ENCODE assay signal across 22 cellular contexts in genomic region chr2:73218298-73218697, GRCh38. TPM values are rescaled to one million over a fixed set of nuclear protein-coding genes. Genes with fewer than 3 reads are reported as not detected.
A peak's percentile ranks its signal among the peaks of the same experiment; 100 is the strongest.
DNase-seq lines count a peak whose midpoint lies in the region; ATAC-seq and TF ChIP-seq lines count a peak whose summit lies in the region.
"Had no signal": no experiment of that assay in that cellular context is flagged by ENCODE, and none has a peak within 500 bp of the region (broad histone marks: within the 10 kb centered on the region; RNA-seq: fewer than 3 reads in every experiment).

No MANE protein-coding gene starts in this region.

- TF ChIP-seq POLR2A in gastrocnemius medialis (IDR thresholded peaks at IDR 0.05): no peak

- peaks cover 0 to 23% of the 10 kb centered on the region in 2 donors for H3K36me3 ChIP-seq in gastrocnemius medialis

- DNase-seq in activated effector memory CD4-positive, alpha-beta T cell treated with anti-CD3 and anti-CD28 coated beads, Interleukin-2, amount 50 U/mL, for 16 hours: peak; percentile 8
- DNase-seq in activated effector memory CD4-positive, alpha-beta T cell treated with Interleukin-2 at 50 U/mL for 16 hours: no peak
- peak; percentile 50 for DNase-seq in fibroblast of peridontal ligament (ENCODE audit: extremely low read depth)
- peak; percentile 33 to 58 for DNase-seq in gastrocnemius medialis
- no peak for DNase-seq in GM10248 (ENCODE audit: extremely low spot score)
- DNase-seq: activated B cell treated with CpG ODN at 0.5 μM for 24 hours; activated CD8-positive, alpha-beta memory T cell treated with anti-CD3 and anti-CD28 coated beads for 24 hours; DMS53; endodermal cell; HCEC 1CT; NCI-H446; NK-92 treated with Interleukin-12 subunit alpha and Interleukin-12 subunit beta, amount 100 ng/mL, for 24 hours; stimulated activated CD4-positive, alpha-beta T cell treated with anti-CD3 and anti-CD28 coated beads, Interleukin-1b, Interleukin-23, amount 100 ng/mL, for 48 hours had no signal

- H3K4me1 ChIP-seq in gastrocnemius medialis: peaks cover 12 to 23% of the 10 kb centered on the region in 2 donors

- in situ Hi-C loops in gastrocnemius medialis (cut with MboI; ENCODE audit: low sequenced_read_pairs in 4 of 4): no loop called here

- TF ChIP-seq CTCF in gastrocnemius medialis (IDR thresholded peaks at IDR 0.05 in 4 of 5, conservative IDR thresholded peaks at IDR 0.05 in 1 of 5): no peak
- TF ChIP-seq CTCF in GM10248 (IDR thresholded peaks at IDR 0.05; ENCODE audit: control extremely low read depth, extremely low read depth, low read depth, missing control alignments): no peak

- H3K27me3 ChIP-seq in gastrocnemius medialis: no peaks in the 10 kb centered on the region

- H3K9me3 ChIP-seq in gastrocnemius medialis: no peaks in the 10 kb centered on the region

- intact Hi-C loops in gastrocnemius medialis (cut with DNase I; ENCODE audit: low total_unique reads): no loop called here

- POLR2A ChIA-PET in GM10248 (lab: Yijun Ruan, JAX): interaction anchor here (2.0 kb wide), 1 partner anchor 15 kb away, joined by 6 read pairs; the partner anchor contains the start of genes CCT7 and PRADC1

- H3K4me3 ChIP-seq in gastrocnemius medialis: no peak overlapping the region

- ATAC-seq in SK-N-SH treated with all-trans-retinoic acid at 6 μM for 48 hours (peak; percentile 68), gastrocnemius medialis (peak; percentile 83 to 89), GM18519 (IDR thresholded peaks at IDR 0.05; ENCODE audit: low FRiP score, unreplicated experiment) (no peak), GM18858 (IDR thresholded peaks at IDR 0.05; ENCODE audit: unreplicated experiment) (no peak)
- ATAC-seq: activated T-helper 17 cell treated with anti-CD3 and anti-CD28 coated beads, Interleukin-2, amount 50 U/mL, for 72 hours; natural killer cell treated with Interleukin-12 subunit alpha and Interleukin-12 subunit beta and Interleukin-15 and Interleukin-18, amount 100 ng/mL, for 72 hours had no signal

- peak overlapping the region; percentile 14 to 68 (median 48) for H3K27ac ChIP-seq in gastrocnemius medialis

- CTCF ChIA-PET in GM10248 (lab: Yijun Ruan, JAX): interaction anchor here (0.7 to 5.6 kb wide), 6 partner anchors 10 to 133 kb away, joined by 3 to 31 read pairs (median 4); partner anchors contain the start of gene PRADC1

TF ChIP-seq in SK-N-SH treated with all-trans-retinoic acid at 6 μM for 48 hours, 23 proteins besides CTCF, POLR2A, EP300 and RAD21:
- TF ChIP-seq TCF4 (CRISPR knock-in tag; IDR thresholded peaks at IDR 0.05; ENCODE audit: borderline replicate concordance) (no peak), TSHZ2 (CRISPR knock-in tag; IDR thresholded peaks at IDR 0.05) (no peak), ZC3H10 (CRISPR knock-in tag; IDR thresholded peaks at IDR 0.05) (no peak), ISL1 (CRISPR knock-in tag; IDR thresholded peaks at IDR 0.05) (no peak), PPARA (CRISPR knock-in tag; IDR thresholded peaks at IDR 0.05; ENCODE audit: borderline replicate concordance) (no peak), CSRNP3 (CRISPR knock-in tag; IDR thresholded peaks at IDR 0.05) (no peak), PATZ1 (CRISPR knock-in tag; IDR thresholded peaks at IDR 0.05; ENCODE audit: borderline replicate concordance) (no peak), TOX (CRISPR knock-in tag; IDR thresholded peaks at IDR 0.05; ENCODE audit: borderline replicate concordance) (no peak), ZNF70 (CRISPR knock-in tag; IDR thresholded peaks at IDR 0.05) (no peak), SNAI2 (CRISPR knock-in tag; IDR thresholded peaks at IDR 0.05) (no peak), POU6F1 (CRISPR knock-in tag; IDR thresholded peaks at IDR 0.05; ENCODE audit: borderline replicate concordance, low read depth) (no peak), CREB5 (CRISPR knock-in tag; IDR thresholded peaks at IDR 0.05; ENCODE audit: low read depth) (no peak), GLIS3 (CRISPR knock-in tag; IDR thresholded peaks at IDR 0.05) (no peak), RARB (CRISPR knock-in tag; IDR thresholded peaks at IDR 0.05) (no peak), BACH2 (CRISPR knock-in tag; IDR thresholded peaks at IDR 0.05; ENCODE audit: borderline replicate concordance) (no peak), ZFP30 (CRISPR knock-in tag; IDR thresholded peaks at IDR 0.05) (no peak)
TF ChIP-seq in SK-N-SH treated with all-trans-retinoic acid at 6 μM for 48 hours: peak in this region for 0.

RNA-seq across cellular contexts. Expression of gene SMYD5, which starts 4.3 kb away (rescaled TPM):
- total RNA-seq in gastrocnemius medialis: 10 to 100 TPM in 3 of 4 donors, 1 to 10 TPM in 1; 9.8 to 17.7 (median 13.7) TPM

RNA-seq across cellular contexts. Expression of gene PRADC1, which starts 14.7 kb away (rescaled TPM):
- total RNA-seq in gastrocnemius medialis: 100 to 1,000 TPM in 3 of 4 donors, 10 to 100 TPM in 1; 69.4 to 132 (median 104) TPM

RNA-seq across cellular contexts. Expression of gene CCT7, which starts 15.8 kb away (rescaled TPM):
- total RNA-seq in gastrocnemius medialis: 100 to 1,000 TPM; 215 to 334 (median 284) TPM

RNA-seq across cellular contexts. Expression of gene NOTO, which starts 15.9 kb away (rescaled TPM):
- total RNA-seq in gastrocnemius medialis: not detected
- total RNA-seq: A172; activated B cell treated with CpG ODN at 0.5 μM for 24 hours; activated T-helper 17 cell treated with anti-CD3 and anti-CD28 coated beads, Interleukin-2, amount 50 U/mL, for 72 hours; cerebellum; endodermal cell; lung microvascular endothelial cell; natural killer cell treated with Interleukin-12 subunit alpha and Interleukin-12 subunit beta and Interleukin-15 and Interleukin-18, amount 100 ng/mL, for 72 hours; urinary bladder had no signal

Comparison
In these comparisons a context has a peak if more than half of its experiments do, and no peak if none do; other contexts are left out.
1. DNase-seq: peak in activated effector memory CD4-positive, alpha-beta T cell treated with anti-CD3 and anti-CD28 coated beads, Interleukin-2, amount 50 U/mL, for 16 hours (single experiment), fibroblast of peridontal ligament (single experiment) and gastrocnemius medialis (2 of 2); none in activated effector memory CD4-positive, alpha-beta T cell treated with Interleukin-2 at 50 U/mL for 16 hours (single experiment) and GM10248 (single experiment).
2. ATAC-seq: peak in SK-N-SH treated with all-trans-retinoic acid at 6 μM for 48 hours (single experiment) and gastrocnemius medialis (2 of 2); none in GM18519 (single experiment) and GM18858 (single experiment).